1 cellular context compared by ENCODE assay signal in the genomic region with DNA sequence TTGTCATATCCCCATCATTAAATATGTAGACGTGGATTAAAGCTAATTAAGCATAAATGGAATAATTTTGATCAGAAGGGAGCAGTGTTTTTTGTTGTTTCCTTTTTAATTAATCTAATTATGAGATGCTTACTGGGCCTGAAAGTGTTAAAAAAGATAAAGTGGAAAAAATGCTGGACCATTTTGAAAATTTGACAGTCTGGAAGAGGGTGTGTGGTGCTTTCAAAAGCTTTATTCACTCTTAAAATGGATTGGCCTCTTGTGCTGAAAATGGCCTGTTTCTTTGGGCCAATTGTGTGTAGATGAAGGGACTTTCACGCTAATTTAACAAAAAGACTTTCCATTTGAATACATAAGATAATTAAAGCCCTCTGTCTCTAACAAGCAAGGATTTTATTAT.
TF ChIP-seq lines count a peak whose summit lies in the region.

No MANE protein-coding gene starts in this region.

TF ChIP-seq in GM23338, 12 proteins besides CTCF, POLR2A, EP300 and RAD21 (continued from another document):
- TF ChIP-seq, protein P1, sequence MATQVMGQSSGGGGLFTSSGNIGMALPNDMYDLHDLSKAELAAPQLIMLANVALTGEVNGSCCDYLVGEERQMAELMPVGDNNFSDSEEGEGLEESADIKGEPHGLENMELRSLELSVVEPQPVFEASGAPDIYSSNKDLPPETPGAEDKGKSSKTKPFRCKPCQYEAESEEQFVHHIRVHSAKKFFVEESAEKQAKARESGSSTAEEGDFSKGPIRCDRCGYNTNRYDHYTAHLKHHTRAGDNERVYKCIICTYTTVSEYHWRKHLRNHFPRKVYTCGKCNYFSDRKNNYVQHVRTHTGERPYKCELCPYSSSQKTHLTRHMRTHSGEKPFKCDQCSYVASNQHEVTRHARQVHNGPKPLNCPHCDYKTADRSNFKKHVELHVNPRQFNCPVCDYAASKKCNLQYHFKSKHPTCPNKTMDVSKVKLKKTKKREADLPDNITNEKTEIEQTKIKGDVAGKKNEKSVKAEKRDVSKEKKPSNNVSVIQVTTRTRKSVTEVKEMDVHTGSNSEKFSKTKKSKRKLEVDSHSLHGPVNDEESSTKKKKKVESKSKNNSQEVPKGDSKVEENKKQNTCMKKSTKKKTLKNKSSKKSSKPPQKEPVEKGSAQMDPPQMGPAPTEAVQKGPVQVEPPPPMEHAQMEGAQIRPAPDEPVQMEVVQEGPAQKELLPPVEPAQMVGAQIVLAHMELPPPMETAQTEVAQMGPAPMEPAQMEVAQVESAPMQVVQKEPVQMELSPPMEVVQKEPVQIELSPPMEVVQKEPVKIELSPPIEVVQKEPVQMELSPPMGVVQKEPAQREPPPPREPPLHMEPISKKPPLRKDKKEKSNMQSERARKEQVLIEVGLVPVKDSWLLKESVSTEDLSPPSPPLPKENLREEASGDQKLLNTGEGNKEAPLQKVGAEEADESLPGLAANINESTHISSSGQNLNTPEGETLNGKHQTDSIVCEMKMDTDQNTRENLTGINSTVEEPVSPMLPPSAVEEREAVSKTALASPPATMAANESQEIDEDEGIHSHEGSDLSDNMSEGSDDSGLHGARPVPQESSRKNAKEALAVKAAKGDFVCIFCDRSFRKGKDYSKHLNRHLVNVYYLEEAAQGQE (IDR thresholded peaks at IDR 0.05; ENCODE audit: unreplicated experiment), result no peak
- TF ChIP-seq EZH2phosphoT487 (IDR thresholded peaks at IDR 0.05; ENCODE audit: unreplicated experiment) (no peak), STAT1 (IDR thresholded peaks at IDR 0.05; ENCODE audit: unreplicated experiment) (no peak), ZNF114 (CRISPR knock-in tag; IDR thresholded peaks at IDR 0.05) (no peak), CREB1 (CRISPR knock-in tag; IDR thresholded peaks at IDR 0.05; ENCODE audit: low read depth) (no peak), JUNB (IDR thresholded peaks at IDR 0.05; ENCODE audit: unreplicated experiment) (no peak), POLR2AphosphoS5 (IDR thresholded peaks at IDR 0.05; ENCODE audit: low read depth) (no peak), NANOG (IDR thresholded peaks at IDR 0.05; ENCODE audit: borderline replicate concordance) (no peak), EZH2 (IDR thresholded peaks at IDR 0.05; ENCODE audit: low read depth, unreplicated experiment) (no peak)
